1 cellular context compared by ENCODE assay signal in genomic region chr5:68682400-68683152, GRCh38.
TF ChIP-seq lines count a peak whose summit lies in the region.

No MANE protein-coding gene starts in this region.

TF ChIP-seq in H1, 55 proteins besides CTCF, POLR2A, EP300 and RAD21 (continued from another document):
- TF ChIP-seq, protein P1, sequence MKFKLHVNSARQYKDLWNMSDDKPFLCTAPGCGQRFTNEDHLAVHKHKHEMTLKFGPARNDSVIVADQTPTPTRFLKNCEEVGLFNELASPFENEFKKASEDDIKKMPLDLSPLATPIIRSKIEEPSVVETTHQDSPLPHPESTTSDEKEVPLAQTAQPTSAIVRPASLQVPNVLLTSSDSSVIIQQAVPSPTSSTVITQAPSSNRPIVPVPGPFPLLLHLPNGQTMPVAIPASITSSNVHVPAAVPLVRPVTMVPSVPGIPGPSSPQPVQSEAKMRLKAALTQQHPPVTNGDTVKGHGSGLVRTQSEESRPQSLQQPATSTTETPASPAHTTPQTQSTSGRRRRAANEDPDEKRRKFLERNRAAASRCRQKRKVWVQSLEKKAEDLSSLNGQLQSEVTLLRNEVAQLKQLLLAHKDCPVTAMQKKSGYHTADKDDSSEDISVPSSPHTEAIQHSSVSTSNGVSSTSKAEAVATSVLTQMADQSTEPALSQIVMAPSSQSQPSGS (IDR thresholded peaks at IDR 0.05; ENCODE audit: low read length), result no peak
- TF ChIP-seq EGR1 (IDR thresholded peaks at IDR 0.05; ENCODE audit: borderline replicate concordance, low read depth, low read length) (no peak), RXRA (IDR thresholded peaks at IDR 0.05; ENCODE audit: insufficient read depth, low read depth, low read length) (no peak), GTF2F1 (IDR thresholded peaks at IDR 0.05; ENCODE audit: borderline replicate concordance, low read depth, low read length) (no peak), KDM1A (IDR thresholded peaks at IDR 0.05; ENCODE audit: borderline replicate concordance, low read length) (no peak)
